2 cellular contexts compared by ENCODE assay signal in genomic region chr9:121399126-121399882, GRCh38.
TF ChIP-seq lines count a peak whose summit lies in the region.

No MANE protein-coding gene starts in this region.

TF ChIP-seq in SK-N-SH, 30 proteins besides CTCF, POLR2A, EP300 and RAD21 (continued from another document):
- no peak for TF ChIP-seq REST (IDR thresholded peaks at IDR 0.05; ENCODE audit: low read depth, low read length)
- TF ChIP-seq MAX (IDR thresholded peaks at IDR 0.05; ENCODE audit: low read depth): no peak
- TF ChIP-seq SMC3 (IDR thresholded peaks at IDR 0.05; ENCODE audit: low read depth, low read length): no peak
- TF ChIP-seq USF2 (IDR thresholded peaks at IDR 0.05; ENCODE audit: borderline replicate concordance, low read depth, low read length): no peak
- TF ChIP-seq SIN3A (IDR thresholded peaks at IDR 0.05; ENCODE audit: borderline replicate concordance, low read depth, low read length): no peak

TF ChIP-seq in SK-N-SH treated with all-trans-retinoic acid at 6 μM for 48 hours, 23 proteins besides CTCF, POLR2A, EP300 and RAD21 (continued from another document):
- TF ChIP-seq PATZ1 (CRISPR knock-in tag; IDR thresholded peaks at IDR 0.05; ENCODE audit: borderline replicate concordance) (no peak), CSDC2 (CRISPR knock-in tag; IDR thresholded peaks at IDR 0.05) (no peak), CREB5 (CRISPR knock-in tag; IDR thresholded peaks at IDR 0.05; ENCODE audit: low read depth) (no peak), ZNF8 (CRISPR knock-in tag; IDR thresholded peaks at IDR 0.05) (no peak), RARB (CRISPR knock-in tag; IDR thresholded peaks at IDR 0.05) (no peak), PPARA (CRISPR knock-in tag; IDR thresholded peaks at IDR 0.05; ENCODE audit: borderline replicate concordance) (no peak), ISL1 (CRISPR knock-in tag; IDR thresholded peaks at IDR 0.05) (no peak), ZNF565 (CRISPR knock-in tag; conservative IDR thresholded peaks at IDR 0.05; ENCODE audit: low read depth) (no peak), TSHZ2 (CRISPR knock-in tag; IDR thresholded peaks at IDR 0.05) (no peak), POU6F1 (CRISPR knock-in tag; IDR thresholded peaks at IDR 0.05; ENCODE audit: borderline replicate concordance, low read depth) (no peak), SNAI2 (CRISPR knock-in tag; IDR thresholded peaks at IDR 0.05) (no peak), TOX (CRISPR knock-in tag; IDR thresholded peaks at IDR 0.05; ENCODE audit: borderline replicate concordance) (no peak), ZFP30 (CRISPR knock-in tag; IDR thresholded peaks at IDR 0.05) (no peak)
